11 cellular contexts compared by ENCODE assay signal in the genomic region with DNA sequence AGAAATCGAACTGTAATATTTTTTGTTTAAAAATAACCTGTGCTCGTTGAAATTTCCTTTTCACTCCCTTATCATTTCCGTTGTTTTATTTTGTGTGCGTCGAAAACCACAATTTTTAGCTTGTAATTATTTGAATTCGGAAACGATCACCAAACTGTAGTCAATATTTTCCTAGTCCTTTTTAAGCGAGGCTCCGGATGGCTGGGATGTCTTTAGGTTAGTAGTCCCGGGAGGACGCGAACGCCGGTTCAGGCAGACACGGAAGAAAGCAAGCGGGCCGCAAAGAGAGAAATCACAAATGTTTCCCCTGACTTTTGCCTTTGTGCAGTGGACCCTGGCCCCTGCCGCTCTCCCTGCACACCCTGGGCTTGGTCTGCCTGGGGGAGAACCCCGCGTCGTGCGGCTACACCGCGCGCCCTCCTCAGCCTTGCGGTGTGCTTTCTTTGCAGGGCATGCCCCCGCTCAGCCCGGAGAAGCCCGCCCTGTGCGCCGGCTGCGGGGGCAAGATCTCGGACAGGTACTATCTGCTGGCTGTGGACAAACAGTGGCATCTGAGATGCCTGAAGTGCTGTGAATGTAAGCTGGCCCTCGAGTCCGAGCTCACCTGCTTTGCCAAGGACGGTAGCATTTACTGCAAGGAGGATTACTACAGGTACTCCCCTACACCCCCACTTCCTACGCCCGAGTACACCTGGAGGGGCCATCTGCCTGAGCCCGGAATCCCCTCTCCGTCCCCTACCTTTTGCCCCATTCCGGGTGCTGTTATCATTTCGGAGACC. TPM values are rescaled to one million over a fixed set of nuclear protein-coding genes. Genes with fewer than 3 reads are reported as not detected.
DNase-seq lines count a peak whose midpoint lies in the region; ATAC-seq and TF ChIP-seq lines count a peak whose summit lies in the region.
"Had no signal": no experiment of that assay in that cellular context is flagged by ENCODE, and none has a peak within 500 bp of the region (broad histone marks: within the 10 kb centered on the region; RNA-seq: fewer than 3 reads in every experiment).

No MANE protein-coding gene starts in this region.

- peaks cover 53% of the 10 kb centered on the region for H3K4me1 Mint-ChIP-seq in central memory CD8-positive, alpha-beta T cell
- H3K4me1 Mint-ChIP-seq in neural progenitor cell = peaks cover 53% of the 10 kb centered on the region

- H3K4me1 ChIP-seq in HUES48 (ENCODE audit: control insufficient read depth, insufficient read depth, low read length) (peaks cover 64% of the 10 kb centered on the region), neural progenitor cell (peaks cover 77% of the 10 kb centered on the region)

- peak; percentile 24 for DNase-seq in DMS53 (lab: John Stamatoyannopoulos, UW)
- DNase-seq in DMS53 treated with DMSO at 0.1 percent for 48 hours (lab: John Stamatoyannopoulos, UW; ENCODE audit: unreplicated experiment) = no peak
- no peak for DNase-seq in central memory CD8-positive, alpha-beta T cell (ENCODE audit: low spot score in 2 of 2)
- peak; percentile 54 for DNase-seq in neural progenitor cell (ENCODE audit: low spot score)
- no peak for DNase-seq in cerebellar nuclear complex (lab: John Stamatoyannopoulos, UW)
- DNase-seq: islet precursor cell, NCI-H526 had no signal

- no peak overlapping the region for H3K27ac Mint-ChIP-seq in central memory CD8-positive, alpha-beta T cell (ENCODE audit: low read depth)
- no peak overlapping the region for H3K27ac Mint-ChIP-seq in neural progenitor cell

- ATAC-seq in central memory CD8-positive, alpha-beta T cell (replicated peaks; ENCODE audit: extremely low read depth, poor library complexity, severe bottlenecking) = no peak
- ATAC-seq in HG02642 (IDR thresholded peaks at IDR 0.05; ENCODE audit: poor library complexity, unreplicated experiment) (no peak), GM18868 (IDR thresholded peaks at IDR 0.05; ENCODE audit: unreplicated experiment) (no peak)

- H3K4me2 ChIP-seq in neural progenitor cell = peak overlapping the region; percentile 46

- TF ChIP-seq CTCF in neural progenitor cell (IDR thresholded peaks at IDR 0.05) = no peak

- H3K27me3 Mint-ChIP-seq in central memory CD8-positive, alpha-beta T cell = peaks cover 95% of the 10 kb centered on the region
- peaks cover 83% of the 10 kb centered on the region for H3K27me3 Mint-ChIP-seq in neural progenitor cell (ENCODE audit: insufficient read depth, low read depth)

- H3K4me3 ChIP-seq in HUES48 (ENCODE audit: low read depth, low read length) (peak overlapping the region; percentile 22; the same call in 1 of the 2 replicates), neural progenitor cell (peak overlapping the region; percentile 7)

- no peaks in the 10 kb centered on the region for H3K9me3 Mint-ChIP-seq in central memory CD8-positive, alpha-beta T cell
- peaks cover 2% of the 10 kb centered on the region for H3K9me3 Mint-ChIP-seq in neural progenitor cell

- peak overlapping the region; percentile 18 for H2AFZ ChIP-seq in neural progenitor cell (replicated peaks)

- H3K9me3 ChIP-seq in HUES48 (ENCODE audit: control insufficient read depth, insufficient read depth, low read length) = no peaks in the 10 kb centered on the region
- no peaks in the 10 kb centered on the region for H3K9me3 ChIP-seq in neural progenitor cell (ENCODE audit: low read depth)

- H4K20me1 ChIP-seq in neural progenitor cell (ENCODE audit: low read depth) = peaks cover 17% of the 10 kb centered on the region

- peak overlapping the region; percentile 51 for H3K4me3 Mint-ChIP-seq in central memory CD8-positive, alpha-beta T cell
- H3K4me3 Mint-ChIP-seq in neural progenitor cell = peak overlapping the region; percentile 77

- H3K27ac ChIP-seq in HUES48 (ENCODE audit: low read depth, low read length) = no peak overlapping the region
- H3K27ac ChIP-seq in neural progenitor cell = no peak overlapping the region
- H3K27ac ChIP-seq: 22Rv1 had no signal

- H3K36me3 ChIP-seq in HUES48 (ENCODE audit: control insufficient read depth, insufficient read depth, low read length) (no peaks in the 10 kb centered on the region), neural progenitor cell (no peaks in the 10 kb centered on the region)

- H3K9ac ChIP-seq in HUES48 (ENCODE audit: low read depth, low read length) = no peak overlapping the region
- H3K9ac ChIP-seq in neural progenitor cell = no peak overlapping the region

- no peaks in the 10 kb centered on the region for H3K79me2 ChIP-seq in neural progenitor cell (ENCODE audit: low read depth)

- H3F3A ChIP-seq in neural progenitor cell (ENCODE audit: low read depth) = peaks cover 63% of the 10 kb centered on the region

- peaks cover 11% of the 10 kb centered on the region for H3K36me3 Mint-ChIP-seq in central memory CD8-positive, alpha-beta T cell (ENCODE audit: insufficient read depth)
- no peaks in the 10 kb centered on the region for H3K36me3 Mint-ChIP-seq in neural progenitor cell

- peaks cover 97% of the 10 kb centered on the region for H3K27me3 ChIP-seq in HUES48 (ENCODE audit: control insufficient read depth, insufficient read depth, low read length)
- H3K27me3 ChIP-seq in neural progenitor cell = peaks cover 95% of the 10 kb centered on the region

RNA-seq across cellular contexts. Expression of a gene that starts 2.5 kb away (rescaled TPM):
- 0.19 and 0.22 TPM in 2 replicates for total RNA-seq in neural progenitor cell (ENCODE audit: low replicate concordance)

RNA-seq across cellular contexts. Expression of a gene that starts 17.3 kb away (rescaled TPM):
- total RNA-seq in neural progenitor cell (ENCODE audit: low replicate concordance) = 1.4 and 5.4 TPM in 2 replicates

Comparison
In these comparisons a context has a peak if more than half of its experiments do, and no peak if none do; other contexts are left out.
1. DNase-seq: peak in DMS53 (single experiment) and neural progenitor cell (single experiment); none in DMS53 treated with DMSO at 0.1 percent for 48 hours (single experiment), central memory CD8-positive, alpha-beta T cell (0 of 2) and cerebellar nuclear complex (0 of 2).